In the genomic region with DNA sequence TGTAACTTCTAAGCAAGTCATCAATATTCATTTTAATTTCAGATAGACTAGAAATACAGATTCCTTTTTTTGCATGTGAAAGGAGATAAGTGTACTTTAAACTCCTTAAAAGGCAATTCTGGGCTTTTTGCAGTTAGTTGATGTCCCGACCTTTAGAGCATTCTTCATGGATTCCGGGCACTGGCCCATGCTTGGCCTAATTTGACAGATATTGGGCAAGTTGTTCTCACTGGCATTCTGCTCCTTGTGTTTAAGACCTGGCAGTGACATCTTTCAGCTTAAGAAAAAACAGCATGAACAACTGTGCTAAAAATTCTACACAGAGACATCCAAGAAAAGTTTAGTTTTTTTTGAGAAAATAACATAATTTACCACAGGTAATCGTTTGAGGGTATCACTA, we compare ENCODE assay signal across 21 cellular contexts.
"Had no signal": no experiment of that assay in that cellular context is flagged by ENCODE, and none has a peak within 500 bp of the region (broad histone marks: within the 10 kb centered on the region; RNA-seq: fewer than 3 reads in every experiment).

No MANE protein-coding gene starts in this region.

- DNase-seq: activated CD4-positive, alpha-beta memory T cell treated with anti-CD3 and anti-CD28 coated beads for 36 hours; activated CD4-positive, alpha-beta T cell treated with anti-CD3 and anti-CD28 coated beads for 48 hours; activated CD4-positive, CD25-positive, alpha-beta regulatory T cell; activated naive CD4-positive, alpha-beta T cell treated with Interleukin-2 at 50 U/mL for 16 hours; activated naive CD8-positive, alpha-beta T cell treated with anti-CD3 and anti-CD28 coated beads for 36 hours; activated T-cell treated with anti-CD3 and anti-CD28 coated beads, Interleukin-2, amount 50 U/mL, for 48 hours; amniotic stem cell; effector CD4-positive, alpha-beta T cell; foreskin melanocyte; heart left ventricle; left colon; mesendoderm; naive thymus-derived CD4-positive, alpha-beta T cell; spleen; stimulated activated CD4-positive, alpha-beta T cell treated with anti-CD3 and anti-CD28 coated beads, Interleukin-4, amount 100 ng/mL, for 24 hours; stimulated activated naive CD4-positive, alpha-beta T cell treated with Interleukin-2 at 50 U/mL for 16 hours; T-helper 9 cell; upper lobe of left lung had no signal

- H3K4me3 ChIP-seq: cardiac muscle cell, heart left ventricle, prostate gland, right atrium auricular region, spleen, upper lobe of left lung had no signal

- ATAC-seq: heart left ventricle; left colon; naive thymus-derived CD4-positive, alpha-beta T cell had no signal

- H3K9me3 ChIP-seq: heart left ventricle, prostate gland, right atrium auricular region, spleen, upper lobe of left lung had no signal

- H3K36me3 ChIP-seq: cardiac muscle cell, heart left ventricle, prostate gland, right atrium auricular region, spleen, upper lobe of left lung had no signal

- H3K27ac ChIP-seq: cardiac muscle cell, heart left ventricle, prostate gland, right atrium auricular region, spleen, upper lobe of left lung had no signal

- H3K4me1 ChIP-seq: heart left ventricle, prostate gland, right atrium auricular region, spleen, upper lobe of left lung had no signal

- H3K27me3 ChIP-seq: cardiac muscle cell, heart left ventricle, right atrium auricular region, spleen, upper lobe of left lung had no signal
